Comparison of ENCODE assay signal across 8 cellular contexts in the genomic region with DNA sequence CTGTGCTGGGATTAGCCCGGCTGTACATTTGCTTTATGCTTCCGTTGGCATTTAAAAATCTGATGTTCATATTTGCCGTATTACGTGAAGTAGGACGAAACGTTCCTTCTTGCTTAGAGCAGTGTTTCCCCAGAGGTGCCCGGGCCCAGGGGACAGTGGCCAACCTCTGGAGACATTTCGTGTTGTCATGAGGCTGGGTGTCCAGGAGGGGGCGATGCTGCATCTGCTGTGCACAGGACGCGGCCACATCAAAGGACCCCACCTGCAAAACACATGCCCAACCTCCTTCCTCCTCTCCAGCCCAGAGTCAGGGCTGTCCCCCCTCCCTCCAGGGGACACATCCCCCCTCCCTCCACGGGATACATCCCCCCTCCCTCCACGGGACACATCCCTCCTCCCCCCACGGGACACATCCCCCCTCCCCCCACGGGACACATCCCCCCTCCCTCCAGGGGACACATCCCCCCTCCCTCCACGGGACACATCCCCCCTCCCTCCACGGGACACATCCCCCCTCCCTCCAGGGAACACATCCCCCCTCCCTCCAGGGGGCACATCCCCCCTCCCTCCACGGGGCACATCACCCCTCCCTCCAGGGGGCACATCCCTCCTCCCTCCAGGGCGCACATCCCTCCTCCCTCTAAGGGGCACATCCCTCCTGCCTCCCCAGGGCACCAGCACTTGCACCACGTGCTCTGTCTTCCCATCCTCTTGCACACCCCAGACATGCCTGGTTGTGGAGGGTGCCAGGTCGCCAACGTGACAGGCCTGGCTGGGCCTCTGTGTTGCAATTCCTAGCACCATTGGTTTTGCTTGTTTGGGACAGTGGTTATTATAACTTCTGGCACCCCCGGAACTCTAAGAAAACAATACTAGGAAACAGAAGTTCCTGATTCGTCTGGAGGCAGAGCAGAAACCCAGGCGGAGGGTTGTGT. TPM values are rescaled to one million over a fixed set of nuclear protein-coding genes. Genes with fewer than 3 reads are reported as not detected.
DNase-seq lines count a peak whose midpoint lies in the region; ATAC-seq, FAIRE-seq and TF ChIP-seq lines count a peak whose summit lies in the region.

No MANE protein-coding gene starts in this region.

- ATAC-seq in activated B cell treated with CpG ODN at 0.5 μM for 24 hours (ENCODE audit: low read depth) (peak; percentile 87), HG02588 (IDR thresholded peaks at IDR 0.05; ENCODE audit: unreplicated experiment) (no peak)

- DNase-seq in CD4-positive, alpha-beta memory T cell: peak; percentile 83 to 90 (median 86)
- peak; percentile 65 for DNase-seq in GOT3 (lab: John Stamatoyannopoulos, UW)
- peak; percentile 34 for DNase-seq in NCI-H2081 treated with DMSO at 0.1 percent for 48 hours (lab: John Stamatoyannopoulos, UW)
- peak; percentile 69 for DNase-seq in activated B cell treated with CpG ODN at 0.5 μM for 24 hours
- DNase-seq in cardiac fibroblast (ENCODE audit: low read depth in 2 of 2): peak; percentile 85 to 88
- peak; percentile 94 for DNase-seq in kidney
- DNase-seq in stimulated activated CD4-positive, alpha-beta T cell treated with anti-CD3 and anti-CD28 coated beads, Interleukin-1b, Interleukin-23, amount 100 ng/mL, for 48 hours: peak; percentile 88

- H3K4me1 Mint-ChIP-seq in CD4-positive, alpha-beta memory T cell: peaks cover 14 to 27% (median 20%) of the 10 kb centered on the region in 4 donors
- peaks cover 24% of the 10 kb centered on the region for H3K4me1 Mint-ChIP-seq in activated B cell treated with CpG ODN at 0.5 μM for 24 hours

- CTCF ChIA-PET in CD4-positive, alpha-beta memory T cell (lab: Charles Lee; ENCODE audit: partially characterized antibody): no interaction called here
- CTCF ChIA-PET in activated B cell treated with CpG ODN at 0.5 μM for 24 hours (lab: Charles Lee): interaction anchor here (0.7 to 1.0 kb wide), 3 partner anchors 293 to 410 kb away, joined by 3 read pairs; no protein-coding TSS in a partner anchor

- TF ChIP-seq CTCF in activated B cell treated with CpG ODN at 0.5 μM for 24 hours (IDR thresholded peaks at IDR 0.05) (no peak), cardiac fibroblast (IDR thresholded peaks at IDR 0.05; ENCODE audit: low read depth, low read length) (peak; percentile 88), kidney (IDR thresholded peaks at IDR 0.05; ENCODE audit: borderline replicate concordance, extremely low read depth, insufficient read depth) (peak; percentile 77)

- H3K4me3 ChIP-seq in CD4-positive, alpha-beta memory T cell (ENCODE audit: low read length in 2 of 2): no peak overlapping the region
- H3K4me3 ChIP-seq in cardiac fibroblast (replicated peaks in 1 of 2; ENCODE audit: low read depth in 2 of 2, low read length in 2 of 2) (no peak overlapping the region), kidney (ENCODE audit: low read length in 2 of 2) (no peak overlapping the region)

- POLR2A ChIA-PET in CD4-positive, alpha-beta memory T cell (lab: Charles Lee; ENCODE audit: partially characterized antibody): interaction anchor here (0.7 kb wide), 1 partner anchor 29 kb away, joined by 3 read pairs; no protein-coding TSS in a partner anchor
- POLR2A ChIA-PET in activated B cell treated with CpG ODN at 0.5 μM for 24 hours (lab: Charles Lee): no interaction called here

- peaks cover 0 to 5% of the 10 kb centered on the region in 2 donors for H3K36me3 Mint-ChIP-seq in CD4-positive, alpha-beta memory T cell
- peaks cover 36% of the 10 kb centered on the region for H3K36me3 Mint-ChIP-seq in activated B cell treated with CpG ODN at 0.5 μM for 24 hours (ENCODE audit: low read depth)

- no peak overlapping the region for H3K9ac ChIP-seq in kidney (ENCODE audit: low read length in 2 of 2)

- H3K27ac Mint-ChIP-seq in CD4-positive, alpha-beta memory T cell: peak overlapping the region; percentile 37 to 82 (median 68)
- peak overlapping the region; percentile 70 for H3K27ac Mint-ChIP-seq in activated B cell treated with CpG ODN at 0.5 μM for 24 hours

- peaks cover 15% of the 10 kb centered on the region for H3K4me1 ChIP-seq in CD4-positive, alpha-beta memory T cell (ENCODE audit: insufficient read depth, low read length)
- peaks cover 0 to 27% of the 10 kb centered on the region in 2 donors for H3K4me1 ChIP-seq in kidney (ENCODE audit: control insufficient read depth in 1 of 2, insufficient read depth in 1 of 2, low read depth in 1 of 2, low read length in 2 of 2)

- no peaks in the 10 kb centered on the region for H3K9me3 ChIP-seq in CD4-positive, alpha-beta memory T cell (ENCODE audit: control insufficient read depth in 1 of 2, low read length in 2 of 2)
- H3K9me3 ChIP-seq in kidney (ENCODE audit: control insufficient read depth in 1 of 2, low read length in 2 of 2): no peaks in the 10 kb centered on the region

- no peak overlapping the region for H3K27ac ChIP-seq in CD4-positive, alpha-beta memory T cell (ENCODE audit: low read depth, low read length)
- H3K27ac ChIP-seq in kidney (ENCODE audit: low read depth in 2 of 2, low read length in 2 of 2): no peak overlapping the region

- H3K27me3 ChIP-seq in CD4-positive, alpha-beta memory T cell (ENCODE audit: insufficient read depth, low read length): no peaks in the 10 kb centered on the region

- H3K9me3 Mint-ChIP-seq in CD4-positive, alpha-beta memory T cell: peaks cover 0 to 2% (median 0%) of the 10 kb centered on the region in 8 donors
- no peaks in the 10 kb centered on the region for H3K9me3 Mint-ChIP-seq in activated B cell treated with CpG ODN at 0.5 μM for 24 hours

- no peaks in the 10 kb centered on the region for H3K36me3 ChIP-seq in CD4-positive, alpha-beta memory T cell (ENCODE audit: insufficient read depth, low read length)
- no peaks in the 10 kb centered on the region for H3K36me3 ChIP-seq in kidney (ENCODE audit: control insufficient read depth in 1 of 2, insufficient read depth in 2 of 2, low read length in 2 of 2)

- intact Hi-C loops in CD4-positive, alpha-beta memory T cell (cut with micrococcal nuclease): loop anchor here (1.0 to 5.0 kb wide), 5 partner anchors 30 to 418 kb away; a partner anchor contains a TSS
- intact Hi-C loops in activated B cell treated with CpG ODN at 0.5 μM for 24 hours (cut with micrococcal nuclease) (loop anchor here (1.0 to 5.0 kb wide), 3 partner anchors 293 to 418 kb away; a partner anchor contains a TSS), kidney (cut with DNase I) (no loop called here)

- H3K27me3 Mint-ChIP-seq in CD4-positive, alpha-beta memory T cell: peaks cover 1 to 2% of the 10 kb centered on the region in 2 donors
- no peaks in the 10 kb centered on the region for H3K27me3 Mint-ChIP-seq in activated B cell treated with CpG ODN at 0.5 μM for 24 hours

- H3K4me3 Mint-ChIP-seq in CD4-positive, alpha-beta memory T cell: peak overlapping the region; percentile 43 to 94 (median 78)
- peak overlapping the region; percentile 98 for H3K4me3 Mint-ChIP-seq in activated B cell treated with CpG ODN at 0.5 μM for 24 hours

- no peak for FAIRE-seq in kidney (lab: Jason Lieb, UNC)

RNA-seq across cellular contexts. Expression of a gene that starts 46.7 kb away (rescaled TPM):
- 10 to 100 TPM; 16.5 to 17.2 TPM for total RNA-seq in CD4-positive, alpha-beta memory T cell
- polyA plus RNA-seq in CD4-positive, alpha-beta memory T cell: 1 to 10 TPM in 1 of 2 donors, under 1 TPM in 1; 0.39 to 1.1 TPM
- total RNA-seq in activated B cell treated with CpG ODN at 0.5 μM for 24 hours: 1.3 and 1.4 TPM in 2 replicates
- total RNA-seq in kidney: 83.5 TPM
- polyA plus RNA-seq in kidney (ENCODE audit: insufficient read depth, low read depth, low replicate concordance): 135 TPM

RNA-seq across cellular contexts. Expression of a gene that starts 58.2 kb away (rescaled TPM):
- total RNA-seq in CD4-positive, alpha-beta memory T cell: under 1 TPM; 0.90 to 1.00 TPM
- under 1 TPM in 1 of 2 donors, not detected in 1; 0.07 TPM for polyA plus RNA-seq in CD4-positive, alpha-beta memory T cell
- total RNA-seq in activated B cell treated with CpG ODN at 0.5 μM for 24 hours: 5.2 and 6.2 TPM in 2 replicates
- 29.3 TPM for total RNA-seq in kidney
- polyA plus RNA-seq in kidney (ENCODE audit: insufficient read depth, low read depth, low replicate concordance): 11.9 TPM

Comparison
In these comparisons a context has a peak if more than half of its experiments do, and no peak if none do; other contexts are left out.
1. DNase-seq: peak in every context shown above with its lines; median percentile 94 in kidney; 88 in stimulated activated CD4-positive, alpha-beta T cell treated with anti-CD3 and anti-CD28 coated beads, Interleukin-1b, Interleukin-23, amount 100 ng/mL, for 48 hours; 86 in cardiac fibroblast; 86 in CD4-positive, alpha-beta memory T cell; 69 in activated B cell treated with CpG ODN at 0.5 μM for 24 hours; 65 in GOT3; 34 in NCI-H2081 treated with DMSO at 0.1 percent for 48 hours.